ENCODE assay signal across 1 cellular context in the genomic region with DNA sequence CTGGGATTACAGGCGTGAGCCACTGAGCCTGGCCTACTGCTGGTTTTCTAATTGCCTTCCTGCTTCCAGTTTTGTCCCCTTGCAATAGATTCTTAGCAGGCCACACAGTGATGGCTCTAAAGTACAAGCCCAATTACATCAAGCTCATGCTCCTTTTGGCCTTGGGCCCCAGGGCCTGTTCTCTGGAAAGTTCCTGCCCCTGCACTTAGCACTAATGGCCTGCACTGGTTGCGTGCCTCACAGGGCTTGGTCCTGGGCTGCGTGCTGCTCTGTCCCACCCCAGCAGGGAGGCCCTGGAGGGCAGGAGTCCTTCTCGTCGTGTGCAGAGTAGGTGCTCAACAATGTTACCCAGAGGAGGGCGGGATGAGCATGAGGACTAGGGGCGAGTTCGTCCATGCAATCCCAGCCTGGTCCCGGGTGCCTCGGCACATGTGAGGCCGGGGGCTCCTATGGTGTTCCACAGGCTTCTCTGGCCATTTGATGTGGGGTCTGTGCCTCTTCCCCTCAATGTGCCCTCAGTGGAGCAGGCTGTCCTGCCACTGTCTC.
TF ChIP-seq lines count a peak whose summit lies in the region.

No MANE protein-coding gene starts in this region.

TF ChIP-seq in HepG2, 621 proteins besides CTCF, POLR2A, EP300 and RAD21:
- no peak for TF ChIP-seq ATM (IDR thresholded peaks at IDR 0.05; ENCODE audit: borderline replicate concordance)
- TF ChIP-seq REXO4 (CRISPR knock-in tag; IDR thresholded peaks at IDR 0.05; ENCODE audit: borderline replicate concordance): no peak
- no peak for TF ChIP-seq ZSCAN22 (CRISPR knock-in tag; IDR thresholded peaks at IDR 0.05)
- TF ChIP-seq SCMH1 (CRISPR knock-in tag; IDR thresholded peaks at IDR 0.05; ENCODE audit: borderline replicate concordance): no peak
- no peak for TF ChIP-seq ZNF468 (CRISPR knock-in tag; IDR thresholded peaks at IDR 0.05)
